Comparison of ENCODE assay signal across 15 cellular contexts in the genomic region with DNA sequence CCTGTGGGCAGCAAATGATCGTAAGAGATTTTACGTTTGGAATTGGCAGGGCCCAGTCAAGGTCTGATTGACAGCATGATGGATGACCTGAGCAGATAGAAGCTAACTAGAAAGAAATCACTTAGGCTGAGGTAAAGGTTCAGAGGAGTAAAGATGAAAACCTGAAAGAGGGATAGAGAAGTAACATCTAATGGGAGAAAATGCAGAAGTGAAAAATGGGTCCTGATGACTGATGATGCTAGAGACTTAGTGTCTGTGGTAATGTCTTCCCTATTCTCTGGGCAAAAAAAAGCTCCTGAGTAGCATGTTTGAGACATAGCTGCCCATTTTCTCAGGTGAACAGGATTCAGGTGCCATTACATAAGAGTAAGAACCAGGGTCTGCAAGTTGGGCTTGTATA.
DNase-seq lines count a peak whose midpoint lies in the region; ATAC-seq and TF ChIP-seq lines count a peak whose summit lies in the region.
"Had no signal": no experiment of that assay in that cellular context is flagged by ENCODE, and none has a peak within 500 bp of the region (broad histone marks: within the 10 kb centered on the region; RNA-seq: fewer than 3 reads in every experiment).

No MANE protein-coding gene starts in this region.

- peak overlapping the region; percentile 15 for H3K27ac Mint-ChIP-seq in Caco-2 (ENCODE audit: unreplicated experiment)
- H3K27ac Mint-ChIP-seq: CD4-positive, alpha-beta T cell; GM23338 had no signal

- no TSS peak for BruUV-seq in Caco-2 (replicated peaks; lab: Mats Ljungman, UMichigan)

- 42% methylated on average over 2 of the region's 2 CpGs for WGBS in hepatocyte (ENCODE audit: low lambda C conversion rate, missing lambda C conversion rate)

- no peak overlapping the region for H3K4me3 ChIP-seq in Caco-2 (ENCODE audit: low read depth, low read length)
- H3K4me3 ChIP-seq in Karpas-422 (ENCODE audit: low read length) = peak overlapping the region; percentile 50
- H3K4me3 ChIP-seq in hepatocyte = no peak overlapping the region
- H3K4me3 ChIP-seq in upper lobe of right lung = no peak overlapping the region
- H3K4me3 ChIP-seq: GM23338, K562 had no signal

- H4K20me1 ChIP-seq in Karpas-422 (ENCODE audit: insufficient read depth, low read depth, low read length) = no peaks in the 10 kb centered on the region
- H4K20me1 ChIP-seq in hepatocyte (ENCODE audit: insufficient read depth, poor library complexity, severe bottlenecking) = no peaks in the 10 kb centered on the region

- H3K4me3 Mint-ChIP-seq in Caco-2 (ENCODE audit: unreplicated experiment) = no peak overlapping the region
- H3K4me3 Mint-ChIP-seq: CD4-positive, alpha-beta T cell; GM23338 had no signal

- peaks cover 38% of the 10 kb centered on the region for H3K4me1 Mint-ChIP-seq in Caco-2 (ENCODE audit: low read depth, unreplicated experiment)

- no peaks in the 10 kb centered on the region for H3K36me3 ChIP-seq in Caco-2 (ENCODE audit: control insufficient read depth, insufficient read depth, low read length)
- H3K36me3 ChIP-seq in Karpas-422 (ENCODE audit: insufficient read depth, low read length) = no peaks in the 10 kb centered on the region
- H3K36me3 ChIP-seq in hepatocyte (replicated peaks; ENCODE audit: insufficient read depth, low read depth) = no peaks in the 10 kb centered on the region
- no peaks in the 10 kb centered on the region for H3K36me3 ChIP-seq in upper lobe of right lung

- peak; percentile 78 for ATAC-seq in GM18868 (IDR thresholded peaks at IDR 0.05; ENCODE audit: unreplicated experiment)
- ATAC-seq in upper lobe of right lung = no peak
- ATAC-seq: GM23338, K562 had no signal

- H3K27me3 ChIP-seq in Caco-2 (replicated peaks; ENCODE audit: control insufficient read depth, insufficient read depth, low read length) = no peaks in the 10 kb centered on the region
- no peaks in the 10 kb centered on the region for H3K27me3 ChIP-seq in Karpas-422 (ENCODE audit: low read length)
- H3K27me3 ChIP-seq in hepatocyte = no peaks in the 10 kb centered on the region
- H3K27me3 ChIP-seq in upper lobe of right lung = no peaks in the 10 kb centered on the region

- H3K36me3 Mint-ChIP-seq in Caco-2 (ENCODE audit: insufficient read depth, unreplicated experiment) = no peaks in the 10 kb centered on the region

- H3K9ac ChIP-seq in Karpas-422 (ENCODE audit: low read length) = peak overlapping the region; percentile 57; the same call in 1 of the 2 replicates

- no peak for DNase-seq in Caco-2
- peak; percentile 84 for DNase-seq in Karpas-422
- DNase-seq in hepatocyte (ENCODE audit: low spot score) = no peak
- DNase-seq in upper lobe of right lung = no peak
- DNase-seq in inferior parietal cortex (ENCODE audit: extremely low spot score) = no peak
- no peak for DNase-seq in DMS53 (lab: John Stamatoyannopoulos, UW)
- DNase-seq: AML-193; CD4-positive, alpha-beta T cell; NCI-H187 treated with DMSO at 0.1 percent for 48 hours; NCI-H446 treated with DMSO at 0.1 percent for 48 hours; NCI-H774; SIG-M5 had no signal

- no peaks in the 10 kb centered on the region for H3K27me3 Mint-ChIP-seq in Caco-2 (ENCODE audit: insufficient read depth, unreplicated experiment)
- H3K27me3 Mint-ChIP-seq: CD4-positive, alpha-beta T cell had no signal

- CTCF ChIA-PET in Caco-2 (lab: Charles Lee) = no interaction called here

- H3K9me3 ChIP-seq in Caco-2 = no peaks in the 10 kb centered on the region
- H3K9me3 ChIP-seq in Karpas-422 (ENCODE audit: low read length) = no peaks in the 10 kb centered on the region
- H3K9me3 ChIP-seq in hepatocyte (ENCODE audit: low read depth) = no peaks in the 10 kb centered on the region
- H3K9me3 ChIP-seq in upper lobe of right lung = no peaks in the 10 kb centered on the region

- TF ChIP-seq CTCF in Caco-2 (IDR thresholded peaks at IDR 0.05; ENCODE audit: insufficient read depth in 1 of 2, low read depth in 1 of 2, low read length in 1 of 2, severe bottlenecking in 1 of 2, unreplicated experiment in 1 of 2) = no peak
- TF ChIP-seq CTCF in hepatocyte (IDR thresholded peaks at IDR 0.05; ENCODE audit: poor library complexity) = no peak
- TF ChIP-seq CTCF in upper lobe of right lung (IDR thresholded peaks at IDR 0.05) = no peak

- H3K9me2 ChIP-seq in Karpas-422 (replicated peaks; ENCODE audit: insufficient read depth, low read length) = no peaks in the 10 kb centered on the region
- H3K9me2 ChIP-seq in hepatocyte (replicated peaks; ENCODE audit: insufficient read depth) = no peaks in the 10 kb centered on the region

- H3K4me2 ChIP-seq in Karpas-422 (ENCODE audit: low read depth, low read length, poor library complexity, severe bottlenecking) (peak overlapping the region; percentile 57), hepatocyte (no peak overlapping the region)
- H3K4me2 ChIP-seq: GM23338 had no signal

- H3K79me2 ChIP-seq in Karpas-422 (ENCODE audit: low read length) = no peaks in the 10 kb centered on the region
- no peaks in the 10 kb centered on the region for H3K79me2 ChIP-seq in hepatocyte

- intact Hi-C loops in Caco-2 (cut with micrococcal nuclease; ENCODE audit: unreplicated experiment) (no loop called here), upper lobe of right lung (cut with DNase I) (no loop called here)

- H2AFZ ChIP-seq in Karpas-422 (ENCODE audit: low read length) = peak overlapping the region; percentile 44; the same call in 1 of the 2 replicates
- no peak overlapping the region for H2AFZ ChIP-seq in hepatocyte
- H2AFZ ChIP-seq: GM23338 had no signal

- POLR2A ChIA-PET in Caco-2 (lab: Charles Lee) = no interaction called here

- H3K27ac ChIP-seq in Karpas-422 (ENCODE audit: low read length) = peak overlapping the region; percentile 94
- H3K27ac ChIP-seq in hepatocyte = peak overlapping the region; percentile 64
- no peak overlapping the region for H3K27ac ChIP-seq in upper lobe of right lung

- peaks cover 69% of the 10 kb centered on the region for H3K4me1 ChIP-seq in Caco-2
- H3K4me1 ChIP-seq in Karpas-422 (ENCODE audit: low read length) = peaks cover 65% of the 10 kb centered on the region
- peaks cover 33% of the 10 kb centered on the region for H3K4me1 ChIP-seq in hepatocyte (ENCODE audit: insufficient read depth)
- no peaks in the 10 kb centered on the region for H3K4me1 ChIP-seq in upper lobe of right lung

- H3K9me3 Mint-ChIP-seq in Caco-2 (ENCODE audit: unreplicated experiment) = peaks cover 13% of the 10 kb centered on the region
- H3K9me3 Mint-ChIP-seq: GM23338 had no signal
